28 cellular contexts compared by ENCODE assay signal in the genomic region with DNA sequence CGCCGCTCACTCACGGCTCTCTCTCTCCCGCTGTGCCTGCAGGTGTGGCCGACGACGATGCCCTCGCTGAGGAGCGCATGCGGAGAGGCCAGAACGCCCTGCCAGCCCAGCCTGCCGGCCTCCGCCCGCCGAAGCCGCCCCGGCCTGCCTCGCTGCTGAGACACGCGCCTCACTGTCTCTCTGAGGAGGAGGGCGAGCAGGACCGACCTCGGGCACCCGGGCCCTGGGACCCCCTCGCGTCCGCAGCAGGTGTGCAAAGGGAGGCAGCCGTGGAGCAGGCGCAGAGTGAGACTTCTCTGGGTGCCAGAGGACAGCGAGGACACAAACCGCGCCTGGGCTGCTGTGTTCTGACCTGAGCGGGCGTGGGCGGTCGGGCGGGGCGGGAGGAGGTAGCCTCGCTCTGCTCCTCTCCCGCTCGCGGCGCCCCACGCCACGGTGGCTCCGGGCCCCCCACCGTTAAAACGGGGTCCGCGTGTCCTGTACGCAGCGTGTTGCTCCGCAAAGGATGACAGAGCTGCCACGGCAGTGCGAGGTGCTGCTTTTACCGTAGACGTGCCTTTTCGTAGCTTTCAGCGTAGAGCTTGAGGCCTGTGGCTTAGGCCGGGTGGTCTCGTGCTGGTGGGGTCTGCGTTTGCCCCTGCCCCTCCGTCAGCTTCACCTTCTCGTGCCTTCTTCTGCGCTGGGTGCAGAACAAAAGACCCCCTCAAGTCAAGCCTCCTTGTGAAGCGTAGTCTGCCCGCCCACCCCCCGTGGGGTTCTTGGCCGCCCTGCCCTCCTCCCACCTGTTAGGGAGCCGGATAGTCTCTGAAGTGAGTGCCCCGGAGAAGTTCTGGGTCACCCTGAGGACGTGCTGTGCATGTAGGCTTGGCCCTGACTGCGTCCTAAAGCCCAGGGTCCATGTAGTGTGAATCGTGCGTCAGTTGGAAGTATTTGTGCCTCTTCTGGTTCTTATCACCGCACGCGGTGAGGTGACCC.
DNase-seq lines count a peak whose midpoint lies in the region; ATAC-seq and TF ChIP-seq lines count a peak whose summit lies in the region.
"Had no signal": no experiment of that assay in that cellular context is flagged by ENCODE, and none has a peak within 500 bp of the region (broad histone marks: within the 10 kb centered on the region; RNA-seq: fewer than 3 reads in every experiment).

No MANE protein-coding gene starts in this region.

- H3K27ac ChIP-seq in CD4-positive, alpha-beta memory T cell (ENCODE audit: low read depth, low read length) = no peak overlapping the region
- H3K27ac ChIP-seq in H9 (ENCODE audit: insufficient read length, low read depth, low read length) (no peak overlapping the region), prostate gland (no peak overlapping the region)
- H3K27ac ChIP-seq: brain microvascular endothelial cell, GM23248, pancreas, SK-N-MC, transverse colon had no signal

- CTCF ChIA-PET in CD4-positive, alpha-beta memory T cell (lab: Charles Lee; ENCODE audit: partially characterized antibody) = no interaction called here

- no peaks in the 10 kb centered on the region for H4K20me1 ChIP-seq in H9 (ENCODE audit: control insufficient read depth, insufficient read depth, insufficient read length)

- H3K56ac ChIP-seq in H9 (ENCODE audit: insufficient read length, low read depth, low read length) = no peak overlapping the region

- TF ChIP-seq CTCF in H9 (conservative IDR thresholded peaks at IDR 0.05) (no peak), chondrocyte (IDR thresholded peaks at IDR 0.05) (no peak), neural crest cell (conservative IDR thresholded peaks at IDR 0.05) (no peak), prostate gland (IDR thresholded peaks at IDR 0.05) (no peak)

- no peak overlapping the region for H3K9ac ChIP-seq in H9 (ENCODE audit: extremely low read depth, insufficient read length, low read length)
- H3K9ac ChIP-seq: GM23248 had no signal

- no peak overlapping the region for H2BK12ac ChIP-seq in H9 (ENCODE audit: insufficient read length, low read depth, low read length)

- H3K36me3 Mint-ChIP-seq in CD4-positive, alpha-beta memory T cell = peaks cover 10 to 14% of the 10 kb centered on the region in 2 donors
- peaks cover 19 to 48% (median 41%) of the 10 kb centered on the region in 3 experiments for H3K36me3 Mint-ChIP-seq in H9 (ENCODE audit: insufficient read depth in 1 of 3, low read depth in 3 of 3)
- H3K36me3 Mint-ChIP-seq in chondrocyte (ENCODE audit: low read depth) = peaks cover 6% of the 10 kb centered on the region
- peaks cover 5% of the 10 kb centered on the region for H3K36me3 Mint-ChIP-seq in neural crest cell (ENCODE audit: low read depth)
- H3K36me3 Mint-ChIP-seq: natural killer cell had no signal

- no peaks in the 10 kb centered on the region for H3K27me3 ChIP-seq in CD4-positive, alpha-beta memory T cell (ENCODE audit: insufficient read depth, low read length)
- H3K27me3 ChIP-seq in H9 (ENCODE audit: insufficient read depth, low read length) = no peaks in the 10 kb centered on the region
- H3K27me3 ChIP-seq in prostate gland (replicated peaks; ENCODE audit: insufficient read depth) = no peaks in the 10 kb centered on the region
- H3K27me3 ChIP-seq: brain microvascular endothelial cell, gastrocnemius medialis, pancreas, transverse colon had no signal

- no peak for DNase-seq in CD4-positive, alpha-beta memory T cell
- DNase-seq in H9 (peak; percentile 45), chondrocyte (ENCODE audit: low spot score) (peak; percentile 94), neural crest cell (ENCODE audit: low read depth, low spot score) (no peak), NCI-H2081 treated with DMSO at 0.1 percent for 48 hours (lab: John Stamatoyannopoulos, UW) (no peak), prostate gland (ENCODE audit: low spot score) (no peak)
- DNase-seq: ACHN; activated CD4-positive, alpha-beta memory T cell treated with anti-CD3 and anti-CD28 coated beads for 36 hours; activated naive CD4-positive, alpha-beta T cell treated with anti-CD3 and anti-CD28 coated beads, Interleukin-2, amount 10 ng/mL, durations not matched to agents 7 days and 5 days; amniotic stem cell; brain microvascular endothelial cell; CD8-positive, alpha-beta T cell; DMS153; gastrocnemius medialis; GM23248; IMR-90; MV-4-11; natural killer cell; NCI-H82; stimulated activated CD4-positive, alpha-beta T cell treated with anti-CD3 and anti-CD28 coated beads, Interleukin-2, amount 100 ng/mL, for 48 hours; transverse colon had no signal

- peaks cover 8 to 30% (median 12%) of the 10 kb centered on the region in 4 donors for H3K4me1 Mint-ChIP-seq in CD4-positive, alpha-beta memory T cell
- H3K4me1 Mint-ChIP-seq in H9 (peaks cover 28 to 40% of the 10 kb centered on the region in 2 experiments), chondrocyte (ENCODE audit: low read depth) (no peaks in the 10 kb centered on the region), neural crest cell (peaks cover 15% of the 10 kb centered on the region)
- H3K4me1 Mint-ChIP-seq: B cell had no signal

- H3T11ph ChIP-seq in H9 (ENCODE audit: low read length) = no peak overlapping the region

- no peak overlapping the region for H2BK120ac ChIP-seq in H9 (ENCODE audit: low read depth, low read length, poor library complexity, severe bottlenecking)

- H3K4me1 ChIP-seq in CD4-positive, alpha-beta memory T cell (ENCODE audit: insufficient read depth, low read length) = peaks cover 26% of the 10 kb centered on the region
- H3K4me1 ChIP-seq in H9 (ENCODE audit: insufficient read depth, low read length) = no peaks in the 10 kb centered on the region
- no peaks in the 10 kb centered on the region for H3K4me1 ChIP-seq in prostate gland (replicated peaks)
- H3K4me1 ChIP-seq: pancreas, transverse colon had no signal

- no peak overlapping the region for H2BK5ac ChIP-seq in H9 (ENCODE audit: insufficient read length, low read length)

- H2AK5ac ChIP-seq in H9 (ENCODE audit: insufficient read length, low read length) = no peak overlapping the region

- H2AFZ ChIP-seq in H9 (ENCODE audit: low read length) = no peak overlapping the region
- H2AFZ ChIP-seq: GM23248 had no signal

- H3K27me3 Mint-ChIP-seq in CD4-positive, alpha-beta memory T cell = no peaks in the 10 kb centered on the region
- no peaks in the 10 kb centered on the region for H3K27me3 Mint-ChIP-seq in H9 (ENCODE audit: low read depth)
- no peaks in the 10 kb centered on the region for H3K27me3 Mint-ChIP-seq in chondrocyte (ENCODE audit: low read depth)
- no peaks in the 10 kb centered on the region for H3K27me3 Mint-ChIP-seq in neural crest cell (ENCODE audit: low read depth)
- H3K27me3 Mint-ChIP-seq: activated CD4-positive, alpha-beta memory T cell treated with anti-CD3 and anti-CD28 coated beads for 36 hours; activated naive CD4-positive, alpha-beta T cell treated with anti-CD3 and anti-CD28 coated beads, Interleukin-2, amount 10 ng/mL, durations not matched to agents 7 days and 5 days; B cell had no signal

- H3K23ac ChIP-seq in H9 (ENCODE audit: insufficient read length, low read depth, low read length) = no peak overlapping the region

- POLR2A ChIA-PET in CD4-positive, alpha-beta memory T cell (lab: Charles Lee; ENCODE audit: partially characterized antibody) = no interaction called here

- no peak overlapping the region for H3K4me2 ChIP-seq in H9 (ENCODE audit: insufficient read depth, insufficient read length, low read length)

- no peak overlapping the region for H3K14ac ChIP-seq in H9 (ENCODE audit: insufficient read depth, low read length)

- no peaks in the 10 kb centered on the region for H3K9me3 ChIP-seq in CD4-positive, alpha-beta memory T cell (ENCODE audit: control insufficient read depth in 1 of 2, low read length in 2 of 2)
- H3K9me3 ChIP-seq in H9 (ENCODE audit: control insufficient read depth, low read depth, low read length) = no peaks in the 10 kb centered on the region
- no peaks in the 10 kb centered on the region for H3K9me3 ChIP-seq in prostate gland
- H3K9me3 ChIP-seq: gastrocnemius medialis, mucosa of descending colon, pancreas, transverse colon had no signal

- no peak for TF ChIP-seq POLR2A in prostate gland (IDR thresholded peaks at IDR 0.05)

- H2BK15ac ChIP-seq in H9 (ENCODE audit: low read depth, low read length) = no peak overlapping the region

- peaks cover under 1% of the 10 kb centered on the region; the same call in 1 of the 2 replicates for H3K79me2 ChIP-seq in H9 (ENCODE audit: insufficient read depth, low read length)

- peaks cover 5% of the 10 kb centered on the region for H3K36me3 ChIP-seq in CD4-positive, alpha-beta memory T cell (ENCODE audit: insufficient read depth, low read length)
- no peaks in the 10 kb centered on the region for H3K36me3 ChIP-seq in prostate gland
- H3K36me3 ChIP-seq: pancreas had no signal

- intact Hi-C loops in CD4-positive, alpha-beta memory T cell (cut with micrococcal nuclease) = no loop called here
- intact Hi-C loops in prostate gland (cut with DNase I) = no loop called here

- no peaks in the 10 kb centered on the region for H3K23me2 ChIP-seq in H9 (ENCODE audit: insufficient read length, low read depth, low read length, poor library complexity, severe bottlenecking)

- no peak overlapping the region for H3K4ac ChIP-seq in H9 (ENCODE audit: low read depth, low read length)

- no peaks in the 10 kb centered on the region for H3K9me3 Mint-ChIP-seq in CD4-positive, alpha-beta memory T cell
- H3K9me3 Mint-ChIP-seq in H9 (no peaks in the 10 kb centered on the region; a peak in 1 of 5 replicates), chondrocyte (ENCODE audit: low read depth) (no peaks in the 10 kb centered on the region), neural crest cell (no peaks in the 10 kb centered on the region)
- H3K9me3 Mint-ChIP-seq: activated CD4-positive, alpha-beta memory T cell treated with anti-CD3 and anti-CD28 coated beads for 36 hours; activated naive CD4-positive, alpha-beta T cell treated with anti-CD3 and anti-CD28 coated beads, Interleukin-2, amount 10 ng/mL, durations not matched to agents 7 days and 5 days; CD8-positive, alpha-beta T cell; natural killer cell had no signal

- peaks cover 6% of the 10 kb centered on the region for H3K79me1 ChIP-seq in H9 (ENCODE audit: insufficient read depth, low read depth, low read length, poor library complexity, severe bottlenecking)

- no peak overlapping the region for H4K8ac ChIP-seq in H9 (replicated peaks; ENCODE audit: insufficient read length, low read depth, low read length)

- H4K91ac ChIP-seq in H9 (ENCODE audit: insufficient read length, low read depth, low read length) = no peak overlapping the region

- no peak overlapping the region for H3K4me3 ChIP-seq in CD4-positive, alpha-beta memory T cell (ENCODE audit: low read length in 2 of 2)
- no peak overlapping the region for H3K4me3 ChIP-seq in prostate gland
- H3K4me3 ChIP-seq: gastrocnemius medialis, GM23248, mucosa of descending colon, pancreas, SK-N-MC, transverse colon had no signal

- no CpG with 5 or more reads among the region's 78 CpGs for WGBS in H9 (ENCODE audit: extremely low coverage, insufficient read length, low lambda C conversion rate)
- WGBS in prostate gland = 94% methylated on average over 63 of the region's 78 CpGs

- no peak overlapping the region for H2BK20ac ChIP-seq in H9 (ENCODE audit: low read depth, low read length, poor library complexity, severe bottlenecking)

- peak overlapping the region in 4 of 7 donors; percentile 40 to 58 (median 52) for H3K27ac Mint-ChIP-seq in CD4-positive, alpha-beta memory T cell
- peak overlapping the region in 2 of 3 experiments; percentile 6 to 58; a peak in 3 of 7 replicates for H3K27ac Mint-ChIP-seq in H9
- no peak overlapping the region for H3K27ac Mint-ChIP-seq in chondrocyte (ENCODE audit: unreplicated experiment)
- peak overlapping the region; percentile 27 for H3K27ac Mint-ChIP-seq in neural crest cell (ENCODE audit: unreplicated experiment)
- H3K27ac Mint-ChIP-seq: activated CD4-positive, alpha-beta memory T cell treated with anti-CD3 and anti-CD28 coated beads for 36 hours; activated naive CD4-positive, alpha-beta T cell treated with anti-CD3 and anti-CD28 coated beads, Interleukin-2, amount 10 ng/mL, durations not matched to agents 7 days and 5 days; B cell; CD8-positive, alpha-beta T cell had no signal

- H3K4me3 Mint-ChIP-seq in CD4-positive, alpha-beta memory T cell = no peak overlapping the region
- no peak overlapping the region for H3K4me3 Mint-ChIP-seq in H9
- H3K4me3 Mint-ChIP-seq in chondrocyte (ENCODE audit: unreplicated experiment) = no peak overlapping the region
- no peak overlapping the region for H3K4me3 Mint-ChIP-seq in neural crest cell
- H3K4me3 Mint-ChIP-seq: activated CD4-positive, alpha-beta memory T cell treated with anti-CD3 and anti-CD28 coated beads for 36 hours; activated naive CD4-positive, alpha-beta T cell treated with anti-CD3 and anti-CD28 coated beads, Interleukin-2, amount 10 ng/mL, durations not matched to agents 7 days and 5 days; B cell; CD8-positive, alpha-beta T cell; natural killer cell had no signal

- H4K5ac ChIP-seq in H9 (ENCODE audit: insufficient read length, low read depth, low read length) = no peak overlapping the region

- H3K18ac ChIP-seq in H9 (ENCODE audit: insufficient read length, low read depth, low read length) = no peak overlapping the region

- ATAC-seq in HG03354 (IDR thresholded peaks at IDR 0.05; ENCODE audit: poor library complexity, severe bottlenecking, unreplicated experiment) (no peak), HG03565 (IDR thresholded peaks at IDR 0.05; ENCODE audit: unreplicated experiment) (no peak)
- ATAC-seq: activated CD4-positive, CD25-positive, alpha-beta regulatory T cell treated with anti-CD3 and anti-CD28 coated beads, Interleukin-2, amount 50 U/mL, for 24 hours; CD8-positive, alpha-beta T cell; gastrocnemius medialis; mucosa of descending colon; natural killer cell; pancreas had no signal

Comparison
In these comparisons a context has a peak if more than half of its experiments do, and no peak if none do; other contexts are left out.
1. DNase-seq: peak in H9 (single experiment) and chondrocyte (single experiment); none in CD4-positive, alpha-beta memory T cell (0 of 5), neural crest cell (single experiment), NCI-H2081 treated with DMSO at 0.1 percent for 48 hours (single experiment) and prostate gland (single experiment).